In genomic region chr3:7646851-7647250, GRCh38 we compare ENCODE assay signal across 27 cellular contexts.
"Had no signal": no experiment of that assay in that cellular context is flagged by ENCODE, and none has a peak within 500 bp of the region (broad histone marks: within the 10 kb centered on the region; RNA-seq: fewer than 3 reads in every experiment).

No MANE protein-coding gene starts in this region.

- DNase-seq: activated CD4-positive, alpha-beta T cell treated with anti-CD3 and anti-CD28 coated beads for 36 hours; activated CD4-positive, alpha-beta T cell treated with anti-CD3 and anti-CD28 coated beads, Interleukin-2, amount 10 ng/mL, durations not matched to agents 7 days and 5 days; activated CD4-positive, alpha-beta T cell treated with anti-CD3 and anti-CD28 coated beads, Interleukin-2, amount 50 U/mL, for 48 hours; activated CD8-positive, alpha-beta T cell treated with anti-CD3 and anti-CD28 coated beads, Interleukin-2, amount 10 ng/mL, durations not matched to agents 7 days and 5 days; activated gamma-delta T cell; activated naive CD4-positive, alpha-beta T cell treated with Interleukin-2 at 50 U/mL for 16 hours; activated naive CD8-positive, alpha-beta T cell treated with anti-CD3 and anti-CD28 coated beads, Interleukin-2, amount 10 ng/mL, durations not matched to agents 7 days and 5 days; activated T-cell treated with anti-CD3 and anti-CD28 coated beads, Interleukin-2, amount 50 U/mL, for 24 hours; amygdala; IMR-90; NCI-H1048; NCI-H1105 treated with DMSO at 0.1 percent for 48 hours; NCI-H1436; NCI-H1694; NCI-H1930; NCI-H2081 treated with DMSO at 0.1 percent for 48 hours; NCI-H226; NCI-H524 treated with DMSO at 0.1 percent for 48 hours; NK-92 treated with Interleukin-12 subunit alpha and Interleukin-12 subunit beta, amount 100 ng/mL, for 24 hours; PC-3; SHP77 treated with DMSO at 0.1 percent for 48 hours; SK-N-SH; SW 1271; T-helper 1 cell; T-helper 2 cell; T-helper 9 cell had no signal

- ATAC-seq: activated CD4-positive, alpha-beta T cell treated with anti-CD3 and anti-CD28 coated beads for 36 hours; activated CD8-positive, alpha-beta T cell treated with anti-CD3 and anti-CD28 coated beads, Interleukin-2, amount 10 ng/mL, durations not matched to agents 7 days and 5 days; K562; PC-3 had no signal
